Comparison of ENCODE assay signal across 25 cellular contexts in the genomic region with DNA sequence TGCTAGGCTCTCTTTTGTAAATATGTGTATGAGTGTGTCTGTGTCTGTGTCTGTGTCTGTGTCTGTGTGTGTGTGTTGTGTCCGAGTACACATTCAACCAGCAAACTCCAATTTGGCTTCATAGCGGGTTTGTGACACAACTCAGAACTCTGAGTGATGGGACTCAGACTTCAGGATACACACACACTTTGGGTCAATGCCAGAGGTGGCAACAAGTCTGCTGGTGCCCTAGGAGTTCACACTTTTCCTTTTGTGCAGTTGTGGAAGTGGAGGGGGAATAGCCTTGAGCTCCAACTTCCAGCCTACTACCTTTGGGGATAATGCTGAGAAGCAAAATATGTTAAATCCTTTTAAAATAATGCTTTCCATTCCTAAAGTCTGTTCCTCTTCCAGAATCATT. TPM values are rescaled to one million over a fixed set of nuclear protein-coding genes. Genes with fewer than 3 reads are reported as not detected.
"Had no signal": no experiment of that assay in that cellular context is flagged by ENCODE, and none has a peak within 500 bp of the region (broad histone marks: within the 10 kb centered on the region; RNA-seq: fewer than 3 reads in every experiment).

No MANE protein-coding gene starts in this region.

- ATAC-seq: effector memory CD8-positive, alpha-beta T cell; esophagus mucosa; gastrocnemius medialis; heart right ventricle; left cardiac atrium; left lung; left ventricle myocardium superior; lower lobe of right lung; mucosa of descending colon had no signal

- H3K9me3 ChIP-seq: colonic mucosa, esophagus squamous epithelium, gastrocnemius medialis, heart right ventricle, left lung, lower lobe of right lung, mucosa of descending colon had no signal

- H3K27ac ChIP-seq: colonic mucosa, epithelial cell of prostate, esophagus squamous epithelium, gastrocnemius medialis, heart right ventricle, left lung, lower lobe of right lung had no signal

- DNase-seq: colonic mucosa; cortex of kidney; effector CD8-positive, alpha-beta T cell; effector memory CD8-positive, alpha-beta T cell; endodermal cell; erythroblast; esophagus squamous epithelium; foreskin fibroblast; foreskin melanocyte; gastrocnemius medialis; glutamatergic neuron; head of caudate nucleus; heart right ventricle; hippocampal formation; left cardiac atrium; left lung; left ventricle myocardium superior; lower lobe of right lung; mesenchymal stem cell; mucosa of descending colon had no signal

- H3K4me3 ChIP-seq: colonic mucosa, esophagus squamous epithelium, gastrocnemius medialis, heart right ventricle, left lung, lower lobe of right lung, mucosa of descending colon had no signal

- H3K36me3 ChIP-seq: colonic mucosa, esophagus squamous epithelium, gastrocnemius medialis, heart right ventricle, left lung, lower lobe of right lung had no signal

RNA-seq across cellular contexts. Expression of gene TBX15, which starts 16.6 kb away (rescaled TPM):
- total RNA-seq: esophagus mucosa, glomerular endothelial cell, kidney epithelial cell, mesothelial cell of epicardium, mucosa of descending colon had no signal
